In the genomic region with DNA sequence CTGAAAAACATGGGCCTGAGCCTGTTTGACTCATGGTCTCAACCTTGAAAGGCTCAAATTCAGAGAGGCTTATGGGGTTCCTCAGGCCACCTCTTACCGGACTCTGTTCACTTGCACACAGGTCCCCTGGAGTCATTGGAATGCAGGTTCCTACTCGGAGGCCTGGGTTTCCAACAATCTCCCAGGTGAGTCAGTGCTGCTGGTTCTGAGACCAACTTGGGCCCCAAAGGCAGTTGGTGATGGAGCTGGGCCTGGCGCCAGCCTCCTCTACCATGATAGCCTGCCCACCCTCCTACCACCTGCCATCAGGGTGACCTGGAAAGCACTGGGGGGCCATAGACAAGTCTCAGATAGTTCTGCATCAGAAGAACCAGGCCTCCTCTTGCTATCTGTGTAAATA, we compare ENCODE assay signal across 18 cellular contexts.
"Had no signal": no experiment of that assay in that cellular context is flagged by ENCODE, and none has a peak within 500 bp of the region (broad histone marks: within the 10 kb centered on the region; RNA-seq: fewer than 3 reads in every experiment).

No MANE protein-coding gene starts in this region.

- H3K9me3 ChIP-seq: body of pancreas, lower lobe of right lung, right atrium auricular region, thoracic aorta had no signal

- H3K4me1 ChIP-seq: foreskin keratinocyte had no signal

- H3K4me3 ChIP-seq: body of pancreas, hepatocyte, lower lobe of right lung, right atrium auricular region, thoracic aorta had no signal

- H3K36me3 ChIP-seq: lower lobe of right lung, right atrium auricular region, thoracic aorta had no signal

- ATAC-seq: activated CD4-positive, alpha-beta T cell treated with anti-CD3 and anti-CD28 coated beads for 36 hours; body of pancreas; left colon; lower lobe of right lung; stimulated activated naive B cell treated with anti-CD40 and anti-IgM and Interleukin-4, amounts not matched to agents 10 μg/mL and 1 μg/mL and 100 μg/mL, for 72 hours; WTC11 had no signal

- H3K27ac ChIP-seq: body of pancreas, foreskin keratinocyte, lower lobe of right lung, thoracic aorta had no signal

- DNase-seq: activated CD4-positive, alpha-beta memory T cell treated with anti-CD3 and anti-CD28 coated beads, Interleukin-2, amount 10 ng/mL, durations not matched to agents 7 days and 5 days; activated CD4-positive, alpha-beta T cell treated with anti-CD3 and anti-CD28 coated beads for 36 hours; activated CD8-positive, alpha-beta memory T cell treated with anti-CD3 and anti-CD28 coated beads, Interleukin-2, amount 50 U/mL, for 4 hours; activated naive CD4-positive, alpha-beta T cell treated with anti-CD3 and anti-CD28 coated beads for 36 hours; body of pancreas; left colon; lower lobe of right lung; midbrain; nephron progenitor cell; small intestine; stimulated activated CD4-positive, alpha-beta T cell treated with anti-CD3 and anti-CD28 coated beads, Interleukin-4, amount 100 ng/mL, for 1 hour; stimulated activated naive B cell treated with anti-CD40 and anti-IgM and Interleukin-4, amounts not matched to agents 10 μg/mL and 1 μg/mL and 100 μg/mL, for 72 hours; T-helper 2 cell had no signal

- H3K27me3 ChIP-seq: body of pancreas, foreskin keratinocyte, hepatocyte, right atrium auricular region had no signal
